In genomic region chr6:166744654-166745134, GRCh38 we compare ENCODE assay signal across 15 cellular contexts.
DNase-seq lines count a peak whose midpoint lies in the region; ATAC-seq, FAIRE-seq and TF ChIP-seq lines count a peak whose summit lies in the region.
"Had no signal": no experiment of that assay in that cellular context is flagged by ENCODE, and none has a peak within 500 bp of the region (broad histone marks: within the 10 kb centered on the region; RNA-seq: fewer than 3 reads in every experiment).

No MANE protein-coding gene starts in this region.

- H3K9ac ChIP-seq in IMR-90 (ENCODE audit: low read depth, low read length) (no peak overlapping the region), neural progenitor cell (no peak overlapping the region)
- H3K9ac ChIP-seq: GM23248, KMS-11 had no signal

- no peak overlapping the region for H4K8ac ChIP-seq in IMR-90 (ENCODE audit: low read depth in 2 of 2, low read length in 2 of 2)

- peaks cover 6% of the 10 kb centered on the region for H3K27me3 Mint-ChIP-seq in neural progenitor cell (ENCODE audit: insufficient read depth, low read depth)

- H3K36me3 Mint-ChIP-seq in neural progenitor cell, result no peaks in the 10 kb centered on the region

- H3K4me3 Mint-ChIP-seq in neural progenitor cell, result no peak overlapping the region
- H3K4me3 Mint-ChIP-seq: HFFc6 had no signal

- H2BK5ac ChIP-seq in IMR-90 (ENCODE audit: low read depth, low read length, poor library complexity, severe bottlenecking), result no peak overlapping the region

- H3K4me3 ChIP-seq in DOHH2 (ENCODE audit: low read length) (no peak overlapping the region), IMR-90 (ENCODE audit: insufficient read depth, low read depth, low read length) (no peak overlapping the region), neural progenitor cell (no peak overlapping the region)
- H3K4me3 ChIP-seq: GM23248, SJSA1 had no signal

- no peak for DNase-seq in IMR-90
- peak; percentile 50 for DNase-seq in ecto neural progenitor cell (ENCODE audit: low spot score)
- DNase-seq in neural progenitor cell (ENCODE audit: low spot score), result no peak
- DNase-seq in D721Med (ENCODE audit: insufficient read length, low spot score), result no peak
- no peak for DNase-seq in GM12892 (ENCODE audit: insufficient read length)
- DNase-seq: DMS 273 treated with DMSO at 0.1 percent for 48 hours, GM23248, HFFc6, NCI-H1092, NCI-H524 had no signal

- H3K18ac ChIP-seq in IMR-90 (ENCODE audit: low read depth, low read length), result no peak overlapping the region

- no peaks in the 10 kb centered on the region for H3K9me2 ChIP-seq in DOHH2 (replicated peaks; ENCODE audit: control insufficient read depth, low read length)

- no peak overlapping the region for H2AK5ac ChIP-seq in IMR-90 (ENCODE audit: low read depth, low read length)

- H2BK120ac ChIP-seq in IMR-90 (ENCODE audit: low read depth, low read length), result no peak overlapping the region

- intact Hi-C loops in IMR-90 (cut with micrococcal nuclease), result no loop called here

- in situ Hi-C loops in IMR-90 (cut with MboI; ENCODE audit: low sequenced_read_pairs), result no loop called here

- H4K5ac ChIP-seq in IMR-90 (ENCODE audit: low read depth, low read length), result no peak overlapping the region

- no peaks in the 10 kb centered on the region for H3F3A ChIP-seq in DOHH2 (ENCODE audit: control insufficient read depth, insufficient read depth)
- peaks cover 1% of the 10 kb centered on the region for H3F3A ChIP-seq in neural progenitor cell (ENCODE audit: low read depth)

- H3K36me3 ChIP-seq in DOHH2 (ENCODE audit: control insufficient read depth, low read length), result no peaks in the 10 kb centered on the region
- no peaks in the 10 kb centered on the region for H3K36me3 ChIP-seq in IMR-90 (ENCODE audit: control insufficient read depth, insufficient read depth, low read length)
- no peaks in the 10 kb centered on the region for H3K36me3 ChIP-seq in neural progenitor cell
- H3K36me3 ChIP-seq: SJSA1 had no signal

- no peak for TF ChIP-seq RAD21 in IMR-90 (IDR thresholded peaks at IDR 0.05; ENCODE audit: low read length)

- H3K27ac Mint-ChIP-seq in neural progenitor cell, result no peak overlapping the region
- H3K27ac Mint-ChIP-seq: HFFc6 had no signal

- no peak overlapping the region for H3K4me2 ChIP-seq in DOHH2 (ENCODE audit: low read length)
- H3K4me2 ChIP-seq in IMR-90 (ENCODE audit: low read depth, low read length), result no peak overlapping the region
- H3K4me2 ChIP-seq in neural progenitor cell, result no peak overlapping the region
- H3K4me2 ChIP-seq: KMS-11 had no signal

- H3K79me2 ChIP-seq in DOHH2 (ENCODE audit: control insufficient read depth, low read length), result no peaks in the 10 kb centered on the region
- H3K79me2 ChIP-seq in neural progenitor cell (ENCODE audit: low read depth), result no peaks in the 10 kb centered on the region

- peak overlapping the region; percentile 28 for H2AK9ac ChIP-seq in IMR-90 (replicated peaks; ENCODE audit: low read depth, low read length, poor library complexity)

- TF ChIP-seq POLR2A in IMR-90 (IDR thresholded peaks at IDR 0.05; ENCODE audit: low read depth, low read length), result no peak
- TF ChIP-seq POLR2A in GM12892 (IDR thresholded peaks at IDR 0.05; ENCODE audit: low read depth, low read length), result no peak

- WGBS in IMR-90 (ENCODE audit: extremely low coverage in 2 of 2, insufficient read length in 1 of 2), 2 experiments, result 100% methylated on average over 3 of the region's 10 CpGs; no CpG with 5 or more reads in 1 of the 2 experiments

- TF ChIP-seq CTCF in DOHH2 (IDR thresholded peaks at IDR 0.05; ENCODE audit: low read depth, low read length, poor library complexity, severe bottlenecking) (peak; percentile 18), IMR-90 (conservative IDR thresholded peaks at IDR 0.05; ENCODE audit: low read depth, low read length) (no peak), neural progenitor cell (IDR thresholded peaks at IDR 0.05) (peak; percentile 12), D721Med (IDR thresholded peaks at IDR 0.05; ENCODE audit: insufficient read depth, missing control alignments) (no peak)

- BruUV-seq in IMR-90 (replicated peaks; lab: Mats Ljungman, UMichigan), result no TSS peak

- H3K79me1 ChIP-seq in IMR-90 (ENCODE audit: low read depth in 1 of 2, low read length in 2 of 2), result no peaks in the 10 kb centered on the region

- no peak overlapping the region for H3K4ac ChIP-seq in IMR-90 (ENCODE audit: low read depth, low read length)

- POLR2A ChIA-PET in IMR-90 (lab: Charles Lee; ENCODE audit: unreplicated experiment), result no interaction called here

- peaks cover 6% of the 10 kb centered on the region; the same call in 1 of the 2 replicates for H3K9me1 ChIP-seq in IMR-90 (ENCODE audit: insufficient read depth, low read length)

- H3K27ac ChIP-seq in DOHH2 (ENCODE audit: low read depth, low read length), result no peak overlapping the region
- no peak overlapping the region for H3K27ac ChIP-seq in IMR-90 (ENCODE audit: insufficient read depth, low read length)
- no peak overlapping the region for H3K27ac ChIP-seq in neural progenitor cell
- H3K27ac ChIP-seq: C4-2B, GM23248, KMS-11, SJSA1 had no signal

- no peaks in the 10 kb centered on the region for H3K27me3 ChIP-seq in DOHH2 (ENCODE audit: control insufficient read depth, low read length)
- H3K27me3 ChIP-seq in IMR-90 (ENCODE audit: control insufficient read depth, insufficient read depth, low read length), result peaks cover 6% of the 10 kb centered on the region; the same call in 1 of the 2 replicates
- no peaks in the 10 kb centered on the region for H3K27me3 ChIP-seq in neural progenitor cell
- H3K27me3 ChIP-seq: SJSA1 had no signal

- H2BK20ac ChIP-seq in IMR-90 (ENCODE audit: low read depth, low read length), result no peak overlapping the region

- dilution Hi-C loops in IMR-90 (cut with HindIII; ENCODE audit: low sequenced_read_pairs, unreplicated experiment), result no loop called here

- no peak overlapping the region for H3K14ac ChIP-seq in IMR-90 (replicated peaks; ENCODE audit: low read depth, low read length)

- no peak overlapping the region for H2BK15ac ChIP-seq in IMR-90 (ENCODE audit: low read depth, low read length)

- H3K9me3 Mint-ChIP-seq in neural progenitor cell, result no peaks in the 10 kb centered on the region
- H3K9me3 Mint-ChIP-seq: HFFc6 had no signal

- peaks cover 33% of the 10 kb centered on the region for H3K4me1 Mint-ChIP-seq in neural progenitor cell

- ATAC-seq in IMR-90 (ENCODE audit: low read depth) (no peak), HG02571 (IDR thresholded peaks at IDR 0.05; ENCODE audit: unreplicated experiment) (no peak)

- H3K4me1 ChIP-seq in DOHH2 (ENCODE audit: control insufficient read depth, low read length) (no peaks in the 10 kb centered on the region), IMR-90 (ENCODE audit: control insufficient read depth, insufficient read depth, low read length) (peaks cover 4% of the 10 kb centered on the region; the same call in 1 of the 2 replicates), neural progenitor cell (peaks cover 20% of the 10 kb centered on the region)

- H4K20me1 ChIP-seq in DOHH2 (ENCODE audit: control insufficient read depth, insufficient read depth, low read depth, low read length) (no peaks in the 10 kb centered on the region), IMR-90 (ENCODE audit: insufficient read depth, low read length) (no peaks in the 10 kb centered on the region), neural progenitor cell (ENCODE audit: low read depth) (no peaks in the 10 kb centered on the region)

- H2AFZ ChIP-seq in IMR-90 (replicated peaks; ENCODE audit: low read length, poor library complexity), result no peak overlapping the region
- H2AFZ ChIP-seq in neural progenitor cell (replicated peaks), result no peak overlapping the region
- H2AFZ ChIP-seq: GM23248 had no signal

- H3K23ac ChIP-seq in IMR-90 (ENCODE audit: low read depth, low read length), result no peak overlapping the region

- H3K9me3 ChIP-seq in DOHH2 (ENCODE audit: control insufficient read depth, insufficient read depth, low read length) (no peaks in the 10 kb centered on the region), IMR-90 (ENCODE audit: control insufficient read depth, insufficient read depth, low read length) (peaks cover 3% of the 10 kb centered on the region), neural progenitor cell (ENCODE audit: low read depth) (no peaks in the 10 kb centered on the region)
- H3K9me3 ChIP-seq: SJSA1 had no signal

- FAIRE-seq in D721Med (lab: Jason Lieb, UNC) (no peak), GM12892 (lab: Jason Lieb, UNC) (no peak)

- H4K91ac ChIP-seq in IMR-90 (ENCODE audit: insufficient read depth, low read depth, low read length), result no peak overlapping the region

- CTCF ChIA-PET in IMR-90 (lab: Yijun Ruan, JAX), result no interaction called here

- H3K56ac ChIP-seq in IMR-90 (ENCODE audit: extremely low read depth, insufficient read depth, low read length), result no peak overlapping the region

TF ChIP-seq in IMR-90, 13 proteins besides CTCF, POLR2A, EP300 and RAD21:
- TF ChIP-seq RFX5 (IDR thresholded peaks at IDR 0.05; ENCODE audit: low read depth, low read length) (no peak), SMC3 (IDR thresholded peaks at IDR 0.05; ENCODE audit: low read depth, low read length) (no peak), FOS (IDR thresholded peaks at IDR 0.05; ENCODE audit: low read depth, low read length) (no peak), CHD1 (IDR thresholded peaks at IDR 0.05; ENCODE audit: low read depth, low read length) (no peak), RCOR1 (IDR thresholded peaks at IDR 0.05; ENCODE audit: insufficient replicate concordance, low read length) (no peak), BHLHE40 (IDR thresholded peaks at IDR 0.05; ENCODE audit: low read depth, low read length) (no peak), CEBPB (IDR thresholded peaks at IDR 0.05; ENCODE audit: low read depth, low read length) (no peak), MAFK (IDR thresholded peaks at IDR 0.05; ENCODE audit: low read depth, low read length) (no peak)

Comparison
In these comparisons a context has a peak if more than half of its experiments do, and no peak if none do; other contexts are left out.
1. CTCF ChIP-seq: peak in DOHH2 (single experiment) and neural progenitor cell (single experiment); none in IMR-90 (single experiment) and D721Med (single experiment).